Comparison of ENCODE assay signal across 8 cellular contexts in the genomic region with DNA sequence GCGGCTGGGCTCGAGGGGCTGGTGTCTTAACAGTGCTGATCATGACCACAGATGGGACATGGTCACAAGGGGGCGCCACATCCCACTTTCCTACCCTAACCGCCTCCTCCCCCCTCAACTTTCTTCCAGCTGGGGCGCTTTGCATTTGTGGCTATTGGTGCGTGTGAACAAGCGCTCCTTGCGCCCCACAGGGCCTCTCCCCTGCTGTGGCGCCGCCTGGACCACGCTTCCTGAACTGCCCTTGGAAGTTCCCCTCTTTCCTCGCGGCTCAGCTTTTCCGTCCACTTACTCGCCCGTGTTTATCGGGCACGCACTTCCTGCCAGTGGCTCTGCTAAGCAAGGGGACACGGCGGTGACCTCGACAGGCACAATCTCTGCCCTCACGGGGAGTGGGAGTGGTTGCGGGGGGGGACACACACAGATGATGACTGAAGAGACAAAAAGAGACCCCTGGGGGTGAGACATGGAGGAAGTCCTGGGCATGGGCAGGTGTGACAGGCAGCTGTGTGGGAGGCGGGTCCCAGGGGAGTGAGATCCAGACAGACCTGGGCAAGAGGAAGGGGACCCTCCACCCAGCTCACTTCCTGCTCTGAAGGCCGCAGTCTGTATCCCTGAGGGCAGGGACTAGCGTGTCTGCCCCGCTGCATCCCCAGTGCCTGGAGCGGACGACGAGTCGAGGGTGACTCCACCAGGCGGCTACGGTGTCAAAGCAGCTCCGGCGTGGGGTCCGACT. TPM values are rescaled to one million over a fixed set of nuclear protein-coding genes. Genes with fewer than 3 reads are reported as not detected.
DNase-seq lines count a peak whose midpoint lies in the region; ATAC-seq, FAIRE-seq and TF ChIP-seq lines count a peak whose summit lies in the region.

No MANE protein-coding gene starts in this region.

- FAIRE-seq in pancreas (lab: Jason Lieb, UNC): no peak

- H3K9me3 ChIP-seq in CD4-positive, CD25-positive, alpha-beta regulatory T cell (ENCODE audit: control insufficient read depth in 2 of 2, low read length in 2 of 2): no peaks in the 10 kb centered on the region
- no peaks in the 10 kb centered on the region for H3K9me3 ChIP-seq in pancreas
- no peaks in the 10 kb centered on the region for H3K9me3 ChIP-seq in thoracic aorta

- intact Hi-C loops in activated naive CD4-positive, alpha-beta T cell treated with anti-CD3 and anti-CD28 coated beads for 36 hours (cut with micrococcal nuclease): loop anchor here (1.0 to 10.0 kb wide), 3 partner anchors 90 to 234 kb away; partner anchors contain the start of gene ZSCAN5A
- intact Hi-C loops in head of caudate nucleus (cut with DNase I) (no loop called here), pancreas (cut with DNase I) (no loop called here)

- peaks cover 9% of the 10 kb centered on the region for H3K4me1 ChIP-seq in CD4-positive, CD25-positive, alpha-beta regulatory T cell (ENCODE audit: control insufficient read depth, insufficient read depth, low read length, poor library complexity, severe bottlenecking)
- H3K4me1 ChIP-seq in pancreas (peaks cover 0 to 6% (median 0%) of the 10 kb centered on the region in 3 donors), thoracic aorta (ENCODE audit: control insufficient read depth in 1 of 2, low read depth in 2 of 2) (peaks cover 3 to 8% of the 10 kb centered on the region in 2 donors)

- no peak overlapping the region for H3K27ac ChIP-seq in CD4-positive, CD25-positive, alpha-beta regulatory T cell (ENCODE audit: insufficient read depth, low read length, poor library complexity, severe bottlenecking)
- H3K27ac ChIP-seq in pancreas: no peak overlapping the region
- no peak overlapping the region for H3K27ac ChIP-seq in thoracic aorta

- H3K4me1 Mint-ChIP-seq in CD4-positive, CD25-positive, alpha-beta regulatory T cell: peaks cover 0 to 12% (median 10%) of the 10 kb centered on the region in 4 donors
- peaks cover 10% of the 10 kb centered on the region for H3K4me1 Mint-ChIP-seq in activated naive CD4-positive, alpha-beta T cell treated with anti-CD3 and anti-CD28 coated beads for 36 hours (ENCODE audit: low read depth)

- no peaks in the 10 kb centered on the region for H3K36me3 ChIP-seq in CD4-positive, CD25-positive, alpha-beta regulatory T cell (ENCODE audit: control insufficient read depth, insufficient read depth, low read length)
- H3K36me3 ChIP-seq in pancreas: no peaks in the 10 kb centered on the region
- H3K36me3 ChIP-seq in thoracic aorta: no peaks in the 10 kb centered on the region

- peak; percentile 23 to 66 (median 52) for DNase-seq in CD4-positive, CD25-positive, alpha-beta regulatory T cell
- peak; percentile 95 for DNase-seq in HuH-7.5 (ENCODE audit: low spot score)
- DNase-seq in SHP77 treated with DMSO at 0.1 percent for 48 hours (lab: John Stamatoyannopoulos, UW): peak; percentile 15
- DNase-seq in activated naive CD4-positive, alpha-beta T cell treated with anti-CD3 and anti-CD28 coated beads for 36 hours: peak; percentile 84
- peak; percentile 49 to 89 (median 76) for DNase-seq in head of caudate nucleus
- DNase-seq in pancreas: peak; percentile 68 to 92 (median 82)
- no peak for DNase-seq in thoracic aorta (ENCODE audit: low spot score)

- 5% methylated on average over 36 of the region's 36 CpGs for WGBS in pancreas, 2 donors

- H3K27me3 ChIP-seq in CD4-positive, CD25-positive, alpha-beta regulatory T cell (ENCODE audit: control insufficient read depth, insufficient read depth, low read length): no peaks in the 10 kb centered on the region
- H3K27me3 ChIP-seq in pancreas (no peaks in the 10 kb centered on the region), thoracic aorta (replicated peaks; ENCODE audit: insufficient read depth) (no peaks in the 10 kb centered on the region)

- H3K4me3 Mint-ChIP-seq in CD4-positive, CD25-positive, alpha-beta regulatory T cell: peak overlapping the region in 3 of 4 donors; percentile 65 to 77 (median 68)
- peak overlapping the region; percentile 41 for H3K4me3 Mint-ChIP-seq in activated naive CD4-positive, alpha-beta T cell treated with anti-CD3 and anti-CD28 coated beads for 36 hours

- H3K4me3 ChIP-seq in CD4-positive, CD25-positive, alpha-beta regulatory T cell (ENCODE audit: low read depth, low read length): peak overlapping the region; percentile 18
- H3K4me3 ChIP-seq in pancreas: peak overlapping the region in 2 of 4 donors; percentile 38 to 44
- H3K4me3 ChIP-seq in thoracic aorta: peak overlapping the region; percentile 63

- peak overlapping the region in 1 of 3 donors; percentile 85 for H3K27ac Mint-ChIP-seq in CD4-positive, CD25-positive, alpha-beta regulatory T cell
- H3K27ac Mint-ChIP-seq in activated naive CD4-positive, alpha-beta T cell treated with anti-CD3 and anti-CD28 coated beads for 36 hours: no peak overlapping the region

- no peaks in the 10 kb centered on the region for H3K9me3 Mint-ChIP-seq in CD4-positive, CD25-positive, alpha-beta regulatory T cell
- H3K9me3 Mint-ChIP-seq in activated naive CD4-positive, alpha-beta T cell treated with anti-CD3 and anti-CD28 coated beads for 36 hours: no peaks in the 10 kb centered on the region

- no peaks in the 10 kb centered on the region for H3K36me3 Mint-ChIP-seq in CD4-positive, CD25-positive, alpha-beta regulatory T cell
- H3K36me3 Mint-ChIP-seq in activated naive CD4-positive, alpha-beta T cell treated with anti-CD3 and anti-CD28 coated beads for 36 hours (ENCODE audit: low read depth): no peaks in the 10 kb centered on the region

- peak; percentile 45 to 52 for ATAC-seq in CD4-positive, CD25-positive, alpha-beta regulatory T cell (ENCODE audit: low read depth in 2 of 2)
- ATAC-seq in GM19463 (IDR thresholded peaks at IDR 0.05; ENCODE audit: unreplicated experiment) (peak; percentile 63), pancreas (peak; percentile 84 to 94 (median 86)), thoracic aorta (ENCODE audit: insufficient number of reproducible peaks, low FRiP score, low read depth) (no peak)

- TF ChIP-seq CTCF in pancreas (IDR thresholded peaks at IDR 0.05): peak; percentile 24 to 44 (median 31)
- TF ChIP-seq CTCF in thoracic aorta (IDR thresholded peaks at IDR 0.05): peak; percentile 30

- CTCF ChIA-PET in activated naive CD4-positive, alpha-beta T cell treated with anti-CD3 and anti-CD28 coated beads for 36 hours (lab: Charles Lee): interaction anchor here (0.6 to 3.0 kb wide), 12 partner anchors 14 to 595 kb away, joined by 3 to 15 read pairs (median 4); no protein-coding TSS in a partner anchor

- peaks cover 6% of the 10 kb centered on the region for H3K27me3 Mint-ChIP-seq in CD4-positive, CD25-positive, alpha-beta regulatory T cell
- H3K27me3 Mint-ChIP-seq in activated naive CD4-positive, alpha-beta T cell treated with anti-CD3 and anti-CD28 coated beads for 36 hours (ENCODE audit: low read depth): peaks cover 17% of the 10 kb centered on the region

RNA-seq across cellular contexts. Expression of gene ZNF787, which starts 40.3 kb away (rescaled TPM):
- total RNA-seq in CD4-positive, CD25-positive, alpha-beta regulatory T cell: 21.4 TPM
- polyA plus RNA-seq in CD4-positive, CD25-positive, alpha-beta regulatory T cell: 1 to 10 TPM in 3 of 4 donors, under 1 TPM in 1; 0.73 to 1.8 (median 1.4) TPM
- 10 to 100 TPM; 24.2 to 26.1 TPM for total RNA-seq in activated naive CD4-positive, alpha-beta T cell treated with anti-CD3 and anti-CD28 coated beads for 36 hours
- total RNA-seq in pancreas (10 to 100 TPM; 22.1 to 41.9 (median 25.6) TPM), thoracic aorta (10 to 100 TPM; 13.4 to 18.7 TPM)
- polyA plus RNA-seq in pancreas: 10 to 100 TPM; 13.6 to 31.1 TPM
